In genomic region chr18:76466410-76466991, GRCh38 we compare ENCODE assay signal across 13 cellular contexts. TPM values are rescaled to one million over a fixed set of nuclear protein-coding genes. Genes with fewer than 3 reads are reported as not detected.
DNase-seq lines count a peak whose midpoint lies in the region; ATAC-seq, FAIRE-seq and TF ChIP-seq lines count a peak whose summit lies in the region.
"Had no signal": no experiment of that assay in that cellular context is flagged by ENCODE, and none has a peak within 500 bp of the region (broad histone marks: within the 10 kb centered on the region; RNA-seq: fewer than 3 reads in every experiment).

No MANE protein-coding gene starts in this region.

- H3K79me2 ChIP-seq in astrocyte (ENCODE audit: insufficient read depth, low read length), result peaks cover 86% of the 10 kb centered on the region

- no peak for DNase-seq in activated naive CD4-positive, alpha-beta T cell treated with anti-CD3 and anti-CD28 coated beads, Interleukin-2, amount 50 U/mL, for 16 hours
- no peak for DNase-seq in astrocyte (ENCODE audit: low read depth)
- DNase-seq in naive thymus-derived CD8-positive, alpha-beta T cell, result peak in 2 of 10 donors; percentile 7 to 8
- DNase-seq in upper lobe of right lung, result no peak
- no peak for DNase-seq in AG20443 (ENCODE audit: low spot score)
- DNase-seq in NCI-H2171 (lab: John Stamatoyannopoulos, UW), result no peak
- DNase-seq: tibial artery had no signal

- H3K9me3 ChIP-seq in astrocyte (ENCODE audit: insufficient read depth, low read depth, low read length) (no peaks in the 10 kb centered on the region), upper lobe of right lung (no peaks in the 10 kb centered on the region)
- H3K9me3 ChIP-seq: tibial artery had no signal

- H2AFZ ChIP-seq in astrocyte (ENCODE audit: low read depth, low read length), result no peak overlapping the region
- H2AFZ ChIP-seq: neural progenitor cell had no signal

- H3K36me3 ChIP-seq in astrocyte (ENCODE audit: insufficient read depth, low read length), result no peaks in the 10 kb centered on the region
- H3K36me3 ChIP-seq in upper lobe of right lung, result no peaks in the 10 kb centered on the region
- H3K36me3 ChIP-seq: cardiac muscle cell, neural progenitor cell, tibial artery had no signal

- no peak for FAIRE-seq in astrocyte (lab: Jason Lieb, UNC)
- FAIRE-seq: HTR-8/SVneo had no signal

- no peak overlapping the region for H3K9ac ChIP-seq in astrocyte (ENCODE audit: low read length)
- H3K9ac ChIP-seq: neural progenitor cell had no signal

- intact Hi-C loops in upper lobe of right lung (cut with DNase I), result no loop called here

- H3K4me3 ChIP-seq in astrocyte (ENCODE audit: insufficient read depth, low read depth, low read length), result no peak overlapping the region
- no peak overlapping the region for H3K4me3 ChIP-seq in upper lobe of right lung
- H3K4me3 ChIP-seq: cardiac muscle cell, neural progenitor cell, skin epidermis, tibial artery had no signal

- POLR2A ChIA-PET in naive thymus-derived CD8-positive, alpha-beta T cell (lab: Charles Lee), result interaction anchor here (0.7 kb wide), 1 partner anchor 26 kb away, joined by 3 read pairs; no protein-coding TSS in a partner anchor

- ATAC-seq in naive thymus-derived CD8-positive, alpha-beta T cell, result peak; percentile 36 to 38
- ATAC-seq in upper lobe of right lung, result peak; percentile 30
- ATAC-seq in HG02840 (IDR thresholded peaks at IDR 0.05; ENCODE audit: low FRiP score, unreplicated experiment), result no peak

- peaks cover 43% of the 10 kb centered on the region for H4K20me1 ChIP-seq in astrocyte (ENCODE audit: insufficient read depth, low read length)

- peak overlapping the region; percentile 89 for H3K27ac Mint-ChIP-seq in activated naive CD4-positive, alpha-beta T cell treated with anti-CD3 and anti-CD28 coated beads, Interleukin-2, amount 50 U/mL, for 24 hours
- H3K27ac Mint-ChIP-seq in astrocyte (ENCODE audit: unreplicated experiment), result peak overlapping the region; percentile 41
- peak overlapping the region; percentile 60 to 93 (median 87) for H3K27ac Mint-ChIP-seq in naive thymus-derived CD8-positive, alpha-beta T cell
- H3K27ac Mint-ChIP-seq: neural progenitor cell had no signal

- H3K4me3 Mint-ChIP-seq in activated naive CD4-positive, alpha-beta T cell treated with anti-CD3 and anti-CD28 coated beads, Interleukin-2, amount 50 U/mL, for 24 hours, result peak overlapping the region; percentile 45
- no peak overlapping the region for H3K4me3 Mint-ChIP-seq in astrocyte (ENCODE audit: unreplicated experiment)
- peak overlapping the region; percentile 33 to 78 (median 64) for H3K4me3 Mint-ChIP-seq in naive thymus-derived CD8-positive, alpha-beta T cell
- H3K4me3 Mint-ChIP-seq: neural progenitor cell had no signal

- H3K4me1 ChIP-seq in astrocyte (ENCODE audit: insufficient read depth, low read length), result no peaks in the 10 kb centered on the region
- H3K4me1 ChIP-seq in upper lobe of right lung, result peaks cover 12% of the 10 kb centered on the region
- H3K4me1 ChIP-seq: tibial artery had no signal

- peaks cover 4% of the 10 kb centered on the region for H3K36me3 Mint-ChIP-seq in activated naive CD4-positive, alpha-beta T cell treated with anti-CD3 and anti-CD28 coated beads, Interleukin-2, amount 50 U/mL, for 24 hours
- H3K36me3 Mint-ChIP-seq in astrocyte (ENCODE audit: low read depth, unreplicated experiment), result peaks cover 11% of the 10 kb centered on the region
- H3K36me3 Mint-ChIP-seq in naive thymus-derived CD8-positive, alpha-beta T cell, result peaks cover 0 to 7% (median 0%) of the 10 kb centered on the region in 3 donors

- no peaks in the 10 kb centered on the region for H3K27me3 Mint-ChIP-seq in activated naive CD4-positive, alpha-beta T cell treated with anti-CD3 and anti-CD28 coated beads, Interleukin-2, amount 50 U/mL, for 24 hours
- H3K27me3 Mint-ChIP-seq in astrocyte (ENCODE audit: low read depth, unreplicated experiment), result no peaks in the 10 kb centered on the region
- no peaks in the 10 kb centered on the region for H3K27me3 Mint-ChIP-seq in naive thymus-derived CD8-positive, alpha-beta T cell

- H3K27me3 ChIP-seq in astrocyte (ENCODE audit: insufficient read depth, low read length), result no peaks in the 10 kb centered on the region
- H3K27me3 ChIP-seq in upper lobe of right lung, result no peaks in the 10 kb centered on the region
- H3K27me3 ChIP-seq: cardiac muscle cell, neural progenitor cell had no signal

- H3K4me1 Mint-ChIP-seq in activated naive CD4-positive, alpha-beta T cell treated with anti-CD3 and anti-CD28 coated beads, Interleukin-2, amount 50 U/mL, for 24 hours, result peaks cover 48% of the 10 kb centered on the region
- H3K4me1 Mint-ChIP-seq in astrocyte (ENCODE audit: low read depth, unreplicated experiment), result peaks cover 5% of the 10 kb centered on the region
- peaks cover 15 to 41% (median 36%) of the 10 kb centered on the region in 4 donors for H3K4me1 Mint-ChIP-seq in naive thymus-derived CD8-positive, alpha-beta T cell

- no peaks in the 10 kb centered on the region for H3K9me3 Mint-ChIP-seq in activated naive CD4-positive, alpha-beta T cell treated with anti-CD3 and anti-CD28 coated beads, Interleukin-2, amount 50 U/mL, for 24 hours
- no peaks in the 10 kb centered on the region for H3K9me3 Mint-ChIP-seq in astrocyte (ENCODE audit: unreplicated experiment)
- H3K9me3 Mint-ChIP-seq in naive thymus-derived CD8-positive, alpha-beta T cell, result no peaks in the 10 kb centered on the region

- no peak overlapping the region for H3K27ac ChIP-seq in astrocyte (ENCODE audit: low read depth, low read length)
- no peak overlapping the region for H3K27ac ChIP-seq in upper lobe of right lung
- H3K27ac ChIP-seq: cardiac muscle cell, neural progenitor cell, tibial artery had no signal

- TF ChIP-seq CTCF in astrocyte (IDR thresholded peaks at IDR 0.05; ENCODE audit: insufficient read depth, low read depth, low read length), result no peak
- TF ChIP-seq CTCF in upper lobe of right lung (IDR thresholded peaks at IDR 0.05), result no peak

- no peak overlapping the region for H3K4me2 ChIP-seq in astrocyte (ENCODE audit: low read length)
- H3K4me2 ChIP-seq: neural progenitor cell had no signal

RNA-seq across cellular contexts. Expression of gene ZNF516, which starts 28.5 kb away (rescaled TPM):
- total RNA-seq in astrocyte (55.9 and 59.8 TPM in 2 replicates), upper lobe of right lung (28.0 TPM)
- 10 to 100 TPM; 25.7 to 27.2 TPM for total RNA-seq in naive thymus-derived CD8-positive, alpha-beta T cell
- polyA plus RNA-seq in naive thymus-derived CD8-positive, alpha-beta T cell, result 1 to 10 TPM in 2 of 3 donors, under 1 TPM in 1; 0.80 to 5.8 (median 1.8) TPM
